In the genomic region with DNA sequence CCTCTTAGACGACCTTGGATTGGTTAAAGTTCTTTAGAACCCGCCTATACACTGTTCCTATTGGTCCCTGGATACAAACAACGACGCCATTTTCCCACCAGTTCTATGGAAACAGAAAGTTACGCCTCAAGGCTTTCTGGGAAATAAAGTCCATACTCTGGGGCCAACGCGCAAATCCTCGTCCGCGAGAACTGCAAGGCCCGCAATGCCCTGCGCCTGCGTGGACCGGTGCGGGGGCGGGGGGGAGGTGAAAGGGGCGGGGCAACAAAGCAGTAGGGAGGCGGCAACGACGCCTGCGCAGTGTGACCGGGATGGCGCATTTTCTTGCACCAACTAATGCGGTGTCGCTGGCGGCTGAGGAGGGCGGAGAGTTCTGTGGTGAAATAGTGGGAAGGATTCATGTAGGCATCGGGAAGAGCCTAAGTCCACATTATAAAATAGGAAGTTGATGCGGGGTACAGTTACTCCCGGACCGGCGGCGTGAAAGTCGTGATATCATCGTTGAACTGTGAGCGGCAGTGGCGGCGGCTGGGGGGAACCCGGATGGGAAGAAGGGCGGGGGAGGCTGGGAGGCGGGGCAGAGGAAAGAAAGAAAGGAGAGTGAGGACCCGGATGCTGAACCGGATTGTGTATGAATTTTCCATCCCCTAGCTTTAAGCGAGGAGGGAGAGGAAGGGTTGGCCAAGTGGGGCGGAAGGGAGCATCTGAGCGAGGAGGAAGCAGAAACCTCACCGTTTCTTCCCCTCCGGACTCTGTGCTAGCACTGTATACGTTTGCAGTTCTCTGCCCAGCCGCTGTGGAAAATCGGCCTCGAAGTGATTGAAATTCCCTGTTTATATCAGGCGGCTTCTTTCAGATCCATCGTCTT, we compare ENCODE assay signal across 1 cellular context.
TF ChIP-seq lines count a peak whose summit lies in the region.

A gene (plus strand): TSS at position 300 of the 868 bp plus-strand sequence. CDS start 6,695 bp downstream, outside the sequence.

TF ChIP-seq in WTC11, 78 proteins besides CTCF, POLR2A, EP300 and RAD21 (continued from another document):
- TF ChIP-seq, protein P1, sequence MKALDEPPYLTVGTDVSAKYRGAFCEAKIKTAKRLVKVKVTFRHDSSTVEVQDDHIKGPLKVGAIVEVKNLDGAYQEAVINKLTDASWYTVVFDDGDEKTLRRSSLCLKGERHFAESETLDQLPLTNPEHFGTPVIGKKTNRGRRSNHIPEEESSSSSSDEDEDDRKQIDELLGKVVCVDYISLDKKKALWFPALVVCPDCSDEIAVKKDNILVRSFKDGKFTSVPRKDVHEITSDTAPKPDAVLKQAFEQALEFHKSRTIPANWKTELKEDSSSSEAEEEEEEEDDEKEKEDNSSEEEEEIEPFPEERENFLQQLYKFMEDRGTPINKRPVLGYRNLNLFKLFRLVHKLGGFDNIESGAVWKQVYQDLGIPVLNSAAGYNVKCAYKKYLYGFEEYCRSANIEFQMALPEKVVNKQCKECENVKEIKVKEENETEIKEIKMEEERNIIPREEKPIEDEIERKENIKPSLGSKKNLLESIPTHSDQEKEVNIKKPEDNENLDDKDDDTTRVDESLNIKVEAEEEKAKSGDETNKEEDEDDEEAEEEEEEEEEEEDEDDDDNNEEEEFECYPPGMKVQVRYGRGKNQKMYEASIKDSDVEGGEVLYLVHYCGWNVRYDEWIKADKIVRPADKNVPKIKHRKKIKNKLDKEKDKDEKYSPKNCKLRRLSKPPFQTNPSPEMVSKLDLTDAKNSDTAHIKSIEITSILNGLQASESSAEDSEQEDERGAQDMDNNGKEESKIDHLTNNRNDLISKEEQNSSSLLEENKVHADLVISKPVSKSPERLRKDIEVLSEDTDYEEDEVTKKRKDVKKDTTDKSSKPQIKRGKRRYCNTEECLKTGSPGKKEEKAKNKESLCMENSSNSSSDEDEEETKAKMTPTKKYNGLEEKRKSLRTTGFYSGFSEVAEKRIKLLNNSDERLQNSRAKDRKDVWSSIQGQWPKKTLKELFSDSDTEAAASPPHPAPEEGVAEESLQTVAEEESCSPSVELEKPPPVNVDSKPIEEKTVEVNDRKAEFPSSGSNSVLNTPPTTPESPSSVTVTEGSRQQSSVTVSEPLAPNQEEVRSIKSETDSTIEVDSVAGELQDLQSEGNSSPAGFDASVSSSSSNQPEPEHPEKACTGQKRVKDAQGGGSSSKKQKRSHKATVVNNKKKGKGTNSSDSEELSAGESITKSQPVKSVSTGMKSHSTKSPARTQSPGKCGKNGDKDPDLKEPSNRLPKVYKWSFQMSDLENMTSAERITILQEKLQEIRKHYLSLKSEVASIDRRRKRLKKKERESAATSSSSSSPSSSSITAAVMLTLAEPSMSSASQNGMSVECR (CRISPR knock-in tag; IDR thresholded peaks at IDR 0.05; ENCODE audit: borderline replicate concordance), result no peak
- TF ChIP-seq, protein P2, sequence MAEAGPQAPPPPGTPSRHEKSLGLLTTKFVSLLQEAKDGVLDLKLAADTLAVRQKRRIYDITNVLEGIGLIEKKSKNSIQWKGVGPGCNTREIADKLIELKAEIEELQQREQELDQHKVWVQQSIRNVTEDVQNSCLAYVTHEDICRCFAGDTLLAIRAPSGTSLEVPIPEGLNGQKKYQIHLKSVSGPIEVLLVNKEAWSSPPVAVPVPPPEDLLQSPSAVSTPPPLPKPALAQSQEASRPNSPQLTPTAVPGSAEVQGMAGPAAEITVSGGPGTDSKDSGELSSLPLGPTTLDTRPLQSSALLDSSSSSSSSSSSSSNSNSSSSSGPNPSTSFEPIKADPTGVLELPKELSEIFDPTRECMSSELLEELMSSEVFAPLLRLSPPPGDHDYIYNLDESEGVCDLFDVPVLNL (CRISPR knock-in tag; IDR thresholded peaks at IDR 0.05; ENCODE audit: borderline replicate concordance, low read depth), result no peak
- TF ChIP-seq, protein P3, sequence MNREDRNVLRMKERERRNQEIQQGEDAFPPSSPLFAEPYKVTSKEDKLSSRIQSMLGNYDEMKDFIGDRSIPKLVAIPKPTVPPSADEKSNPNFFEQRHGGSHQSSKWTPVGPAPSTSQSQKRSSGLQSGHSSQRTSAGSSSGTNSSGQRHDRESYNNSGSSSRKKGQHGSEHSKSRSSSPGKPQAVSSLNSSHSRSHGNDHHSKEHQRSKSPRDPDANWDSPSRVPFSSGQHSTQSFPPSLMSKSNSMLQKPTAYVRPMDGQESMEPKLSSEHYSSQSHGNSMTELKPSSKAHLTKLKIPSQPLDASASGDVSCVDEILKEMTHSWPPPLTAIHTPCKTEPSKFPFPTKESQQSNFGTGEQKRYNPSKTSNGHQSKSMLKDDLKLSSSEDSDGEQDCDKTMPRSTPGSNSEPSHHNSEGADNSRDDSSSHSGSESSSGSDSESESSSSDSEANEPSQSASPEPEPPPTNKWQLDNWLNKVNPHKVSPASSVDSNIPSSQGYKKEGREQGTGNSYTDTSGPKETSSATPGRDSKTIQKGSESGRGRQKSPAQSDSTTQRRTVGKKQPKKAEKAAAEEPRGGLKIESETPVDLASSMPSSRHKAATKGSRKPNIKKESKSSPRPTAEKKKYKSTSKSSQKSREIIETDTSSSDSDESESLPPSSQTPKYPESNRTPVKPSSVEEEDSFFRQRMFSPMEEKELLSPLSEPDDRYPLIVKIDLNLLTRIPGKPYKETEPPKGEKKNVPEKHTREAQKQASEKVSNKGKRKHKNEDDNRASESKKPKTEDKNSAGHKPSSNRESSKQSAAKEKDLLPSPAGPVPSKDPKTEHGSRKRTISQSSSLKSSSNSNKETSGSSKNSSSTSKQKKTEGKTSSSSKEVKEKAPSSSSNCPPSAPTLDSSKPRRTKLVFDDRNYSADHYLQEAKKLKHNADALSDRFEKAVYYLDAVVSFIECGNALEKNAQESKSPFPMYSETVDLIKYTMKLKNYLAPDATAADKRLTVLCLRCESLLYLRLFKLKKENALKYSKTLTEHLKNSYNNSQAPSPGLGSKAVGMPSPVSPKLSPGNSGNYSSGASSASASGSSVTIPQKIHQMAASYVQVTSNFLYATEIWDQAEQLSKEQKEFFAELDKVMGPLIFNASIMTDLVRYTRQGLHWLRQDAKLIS (CRISPR knock-in tag; IDR thresholded peaks at IDR 0.05; ENCODE audit: borderline replicate concordance), result no peak
- TF ChIP-seq KAT7 (CRISPR knock-in tag; IDR thresholded peaks at IDR 0.05; ENCODE audit: borderline replicate concordance) (no peak), FOXJ3 (CRISPR knock-in tag; IDR thresholded peaks at IDR 0.05; ENCODE audit: borderline replicate concordance) (no peak)
- TF ChIP-seq, protein P4, sequence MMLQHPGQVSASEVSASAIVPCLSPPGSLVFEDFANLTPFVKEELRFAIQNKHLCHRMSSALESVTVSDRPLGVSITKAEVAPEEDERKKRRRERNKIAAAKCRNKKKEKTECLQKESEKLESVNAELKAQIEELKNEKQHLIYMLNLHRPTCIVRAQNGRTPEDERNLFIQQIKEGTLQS (CRISPR knock-in tag; conservative IDR thresholded peaks at IDR 0.05), result no peak
